ENCODE assay signal across 8 cellular contexts in genomic region chr12:12916135-12916956, GRCh38. TPM values are rescaled to one million over a fixed set of nuclear protein-coding genes. Genes with fewer than 3 reads are reported as not detected.
DNase-seq lines count a peak whose midpoint lies in the region; ATAC-seq, FAIRE-seq and TF ChIP-seq lines count a peak whose summit lies in the region.

No MANE protein-coding gene starts in this region.

- DNase-seq in EH (ENCODE audit: low read depth) (peak; percentile 81), GOT3 (lab: John Stamatoyannopoulos, UW) (peak; percentile 66), M059J (ENCODE audit: low read depth) (peak; percentile 68), SJCRH30 (peak; percentile 69 to 91), globus pallidus (ENCODE audit: low spot score) (peak; percentile 92), pancreas (peak; percentile 56 to 93 (median 84)), tibial artery (peak; percentile 91 to 92)
- DNase-seq in activated naive CD4-positive, alpha-beta T cell (lab: John Stamatoyannopoulos, UW) = peak; percentile 67 to 79 (median 74)

- no peak for FAIRE-seq in pancreas (lab: Jason Lieb, UNC)

- TF ChIP-seq CTCF in pancreas (IDR thresholded peaks at IDR 0.05) (peak; percentile 93 to 97 (median 96)), tibial artery (IDR thresholded peaks at IDR 0.05) (peak; percentile 95 to 98)

- H3K4me3 ChIP-seq in SJCRH30 = no peak overlapping the region
- H3K4me3 ChIP-seq in pancreas = no peak overlapping the region
- peak overlapping the region in 1 of 2 donors; percentile 10 for H3K4me3 ChIP-seq in tibial artery

- WGBS in pancreas, 2 donors = 27 to 28% methylated on average over 19 of the region's 19 CpGs

- H3K27ac ChIP-seq in SJCRH30 (no peak overlapping the region), pancreas (no peak overlapping the region), tibial artery (peak overlapping the region; percentile 44 to 57)

- ATAC-seq in pancreas = peak; percentile 93 to 100 (median 98)

- intact Hi-C loops in pancreas (cut with DNase I) = loop anchor here in 2 of 3 donors (5.0 kb wide), 2 partner anchors 71 to 296 kb away; no protein-coding TSS in a partner anchor
- intact Hi-C loops in tibial artery (cut with DNase I; ENCODE audit: low total_unique reads) = loop anchor here (5.0 to 10.0 kb wide), 3 partner anchors 66 to 1362 kb away; no protein-coding TSS in a partner anchor

- H3K4me1 ChIP-seq in SJCRH30 (peaks cover 19% of the 10 kb centered on the region), pancreas (no peaks in the 10 kb centered on the region), tibial artery (peaks cover 0 to 13% (median 7%) of the 10 kb centered on the region in 4 donors)

- H3K36me3 ChIP-seq in SJCRH30 = 0 out of 2 replicates have a peak, but pooled peaks cover 3% of the 10 kb centered on the region
- no peaks in the 10 kb centered on the region for H3K36me3 ChIP-seq in pancreas
- peaks cover 13 to 25% (median 14%) of the 10 kb centered on the region in 3 donors for H3K36me3 ChIP-seq in tibial artery

- H3K27me3 ChIP-seq in SJCRH30 = no peaks in the 10 kb centered on the region
- H3K27me3 ChIP-seq in pancreas = no peaks in the 10 kb centered on the region
- no peaks in the 10 kb centered on the region for H3K27me3 ChIP-seq in tibial artery

- H3K9me3 ChIP-seq in SJCRH30 (replicated peaks) = no peaks in the 10 kb centered on the region
- no peaks in the 10 kb centered on the region for H3K9me3 ChIP-seq in pancreas
- no peaks in the 10 kb centered on the region for H3K9me3 ChIP-seq in tibial artery

RNA-seq across cellular contexts. Expression of gene GPRC5A, which starts 25.0 kb away (rescaled TPM):
- total RNA-seq in M059J (2014; rRNA removed; shearing (Covaris generic)) = 70.0 and 89.7 TPM in 2 replicates
- total RNA-seq in SJCRH30 (2014; rRNA removed; shearing (Covaris generic)) = 15.6 and 18.0 TPM in 2 replicates
- total RNA-seq in pancreas = 10 to 100 TPM in 1 of 6 donors, 1 to 10 TPM in 5; 1.9 to 11.0 (median 3.6) TPM
- 1 to 10 TPM in 1 of 2 donors, under 1 TPM in 1; 0.96 to 1.1 TPM for polyA plus RNA-seq in pancreas

RNA-seq across cellular contexts. Expression of gene GPRC5D, which starts 35.6 kb away (rescaled TPM):
- total RNA-seq in M059J (2014; rRNA removed; shearing (Covaris generic)) = not detected in 2 replicates
- not detected in 2 replicates for total RNA-seq in SJCRH30 (2014; rRNA removed; shearing (Covaris generic))
- under 1 TPM in 1 of 6 donors, not detected in 5; 0.24 TPM for total RNA-seq in pancreas
- under 1 TPM; 0.33 to 0.42 TPM for polyA plus RNA-seq in pancreas

Comparison
In these comparisons a context has a peak if more than half of its experiments do, and no peak if none do; other contexts are left out.
1. H3K27ac ChIP-seq: peak in tibial artery (2 of 2); none in SJCRH30 (single experiment) and pancreas (0 of 4).
2. Peak in every context shown above with its lines, with median percentiles within 50 percentile points of each other: DNase-seq.